8 cellular contexts compared by ENCODE assay signal in genomic region chr2:20348542-20348941, GRCh38.
DNase-seq lines count a peak whose midpoint lies in the region; TF ChIP-seq lines count a peak whose summit lies in the region.

No MANE protein-coding gene starts in this region.

- intact Hi-C loops in dendritic cell treated with granulocyte-macrophage colony-stimulating factor and Interleukin-4, amounts not matched to agents 40 ng/mL and 50 ng/mL, for 4 days (cut with micrococcal nuclease): loop anchor here (5.0 kb wide), 1 partner anchor 291 kb away; no protein-coding TSS in a partner anchor

- H3K79me2 ChIP-seq in KMS-11 (ENCODE audit: insufficient read depth, low read depth): peaks cover 68% of the 10 kb centered on the region

- peak; percentile 13 for DNase-seq in COLO668 (lab: John Stamatoyannopoulos, UW; ENCODE audit: unreplicated experiment)
- peak; percentile 17 for DNase-seq in nephron progenitor cell
- no peak for DNase-seq in NAMALWA (ENCODE audit: low spot score)
- DNase-seq in epidermal melanocyte (ENCODE audit: insufficient read length, low spot score): no peak
- DNase-seq in NCI-H2107 treated with DMSO at 0.1 percent for 48 hours (lab: John Stamatoyannopoulos, UW; ENCODE audit: unreplicated experiment): no peak
- no peak for DNase-seq in NCI-H510A treated with DMSO at 0.1 percent for 48 hours (lab: John Stamatoyannopoulos, UW)

- peak overlapping the region; percentile 91; the same call in 1 of the 2 replicates for H3K9ac ChIP-seq in KMS-11

- no peaks in the 10 kb centered on the region for H3K9me3 Mint-ChIP-seq in dendritic cell treated with granulocyte-macrophage colony-stimulating factor and Interleukin-4, amounts not matched to agents 40 ng/mL and 50 ng/mL, for 4 days
- no peaks in the 10 kb centered on the region for H3K9me3 Mint-ChIP-seq in nephron progenitor cell

- no peak overlapping the region; the same call in 1 of the 2 replicates for H3K27ac ChIP-seq in KMS-11

- H3K27me3 Mint-ChIP-seq in dendritic cell treated with granulocyte-macrophage colony-stimulating factor and Interleukin-4, amounts not matched to agents 40 ng/mL and 50 ng/mL, for 4 days: no peaks in the 10 kb centered on the region
- no peaks in the 10 kb centered on the region for H3K27me3 Mint-ChIP-seq in nephron progenitor cell (ENCODE audit: low read depth, poor library complexity)

- peaks cover 55% of the 10 kb centered on the region for H4K20me1 ChIP-seq in KMS-11 (ENCODE audit: insufficient read depth)

- H3K4me2 ChIP-seq in KMS-11: peak overlapping the region; percentile 77

- H3K36me3 ChIP-seq in KMS-11 (ENCODE audit: insufficient read depth): no peaks in the 10 kb centered on the region

- no peak overlapping the region for H3K27ac Mint-ChIP-seq in dendritic cell treated with granulocyte-macrophage colony-stimulating factor and Interleukin-4, amounts not matched to agents 40 ng/mL and 50 ng/mL, for 4 days
- peak overlapping the region; percentile 80 for H3K27ac Mint-ChIP-seq in nephron progenitor cell

- H2AFZ ChIP-seq in KMS-11 (ENCODE audit: low read depth): no peak overlapping the region

- H3K4me1 ChIP-seq in KMS-11 (ENCODE audit: low read depth, poor library complexity, severe bottlenecking): peaks cover 44% of the 10 kb centered on the region

- H3K27me3 ChIP-seq in KMS-11 (ENCODE audit: insufficient read depth, low read depth): no peaks in the 10 kb centered on the region

- TF ChIP-seq CTCF in KMS-11 (conservative IDR thresholded peaks at IDR 0.05; ENCODE audit: low read depth, low read length) (no peak), nephron progenitor cell (IDR thresholded peaks at IDR 0.05) (no peak)

- peaks cover 42% of the 10 kb centered on the region for H3K36me3 Mint-ChIP-seq in dendritic cell treated with granulocyte-macrophage colony-stimulating factor and Interleukin-4, amounts not matched to agents 40 ng/mL and 50 ng/mL, for 4 days (ENCODE audit: low read depth)
- H3K36me3 Mint-ChIP-seq in nephron progenitor cell (ENCODE audit: low read depth): peaks cover 38% of the 10 kb centered on the region

- H3K4me1 Mint-ChIP-seq in dendritic cell treated with granulocyte-macrophage colony-stimulating factor and Interleukin-4, amounts not matched to agents 40 ng/mL and 50 ng/mL, for 4 days (ENCODE audit: low read depth): peaks cover 43% of the 10 kb centered on the region
- peaks cover 44% of the 10 kb centered on the region for H3K4me1 Mint-ChIP-seq in nephron progenitor cell

- H3K4me3 ChIP-seq in KMS-11 (IDR thresholded peaks at IDR 0.05; ENCODE audit: insufficient read depth, low read depth, low read length): no peak overlapping the region

- H3K4me3 Mint-ChIP-seq in dendritic cell treated with granulocyte-macrophage colony-stimulating factor and Interleukin-4, amounts not matched to agents 40 ng/mL and 50 ng/mL, for 4 days: peak overlapping the region; percentile 53
- peak overlapping the region; percentile 98 for H3K4me3 Mint-ChIP-seq in nephron progenitor cell

Comparison
In these comparisons a context has a peak if more than half of its experiments do, and no peak if none do; other contexts are left out.
1. DNase-seq: peak in COLO668 (single experiment) and nephron progenitor cell (single experiment); none in NAMALWA (single experiment), epidermal melanocyte (single experiment), NCI-H2107 treated with DMSO at 0.1 percent for 48 hours (single experiment) and NCI-H510A treated with DMSO at 0.1 percent for 48 hours (single experiment).